In genomic region chr13:113667771-113668490, GRCh38 we compare ENCODE assay signal across 1 cellular context.
TF ChIP-seq lines count a peak whose summit lies in the region.

No MANE protein-coding gene starts in this region.

TF ChIP-seq in WTC11, 78 proteins besides CTCF, POLR2A, EP300 and RAD21 (continued from another document):
- TF ChIP-seq AR (CRISPR knock-in tag; IDR thresholded peaks at IDR 0.05): no peak
- TF ChIP-seq HMGA2 (CRISPR knock-in tag; IDR thresholded peaks at IDR 0.05): no peak
- no peak for TF ChIP-seq SP1 (CRISPR knock-in tag; conservative IDR thresholded peaks at IDR 0.05)
- TF ChIP-seq ZNF121 (CRISPR knock-in tag; IDR thresholded peaks at IDR 0.05): no peak
- no peak for TF ChIP-seq ZNF138 (CRISPR knock-in tag; conservative IDR thresholded peaks at IDR 0.05)
- TF ChIP-seq ATF2 (CRISPR knock-in tag; IDR thresholded peaks at IDR 0.05; ENCODE audit: borderline replicate concordance, low read depth): no peak
- TF ChIP-seq RELA (CRISPR knock-in tag; IDR thresholded peaks at IDR 0.05; ENCODE audit: borderline replicate concordance): no peak
- no peak for TF ChIP-seq NFE2L1 (CRISPR knock-in tag; IDR thresholded peaks at IDR 0.05)
- TF ChIP-seq ATF6 (CRISPR knock-in tag; IDR thresholded peaks at IDR 0.05): no peak
- no peak for TF ChIP-seq IRF2 (CRISPR knock-in tag; IDR thresholded peaks at IDR 0.05; ENCODE audit: borderline replicate concordance, low read depth)
- no peak for TF ChIP-seq E2F4 (CRISPR knock-in tag; IDR thresholded peaks at IDR 0.05; ENCODE audit: borderline replicate concordance, low read depth)
- TF ChIP-seq FOXJ3 (CRISPR knock-in tag; IDR thresholded peaks at IDR 0.05; ENCODE audit: borderline replicate concordance): no peak
- no peak for TF ChIP-seq KAT7 (CRISPR knock-in tag; IDR thresholded peaks at IDR 0.05; ENCODE audit: borderline replicate concordance)
- TF ChIP-seq, protein P1, sequence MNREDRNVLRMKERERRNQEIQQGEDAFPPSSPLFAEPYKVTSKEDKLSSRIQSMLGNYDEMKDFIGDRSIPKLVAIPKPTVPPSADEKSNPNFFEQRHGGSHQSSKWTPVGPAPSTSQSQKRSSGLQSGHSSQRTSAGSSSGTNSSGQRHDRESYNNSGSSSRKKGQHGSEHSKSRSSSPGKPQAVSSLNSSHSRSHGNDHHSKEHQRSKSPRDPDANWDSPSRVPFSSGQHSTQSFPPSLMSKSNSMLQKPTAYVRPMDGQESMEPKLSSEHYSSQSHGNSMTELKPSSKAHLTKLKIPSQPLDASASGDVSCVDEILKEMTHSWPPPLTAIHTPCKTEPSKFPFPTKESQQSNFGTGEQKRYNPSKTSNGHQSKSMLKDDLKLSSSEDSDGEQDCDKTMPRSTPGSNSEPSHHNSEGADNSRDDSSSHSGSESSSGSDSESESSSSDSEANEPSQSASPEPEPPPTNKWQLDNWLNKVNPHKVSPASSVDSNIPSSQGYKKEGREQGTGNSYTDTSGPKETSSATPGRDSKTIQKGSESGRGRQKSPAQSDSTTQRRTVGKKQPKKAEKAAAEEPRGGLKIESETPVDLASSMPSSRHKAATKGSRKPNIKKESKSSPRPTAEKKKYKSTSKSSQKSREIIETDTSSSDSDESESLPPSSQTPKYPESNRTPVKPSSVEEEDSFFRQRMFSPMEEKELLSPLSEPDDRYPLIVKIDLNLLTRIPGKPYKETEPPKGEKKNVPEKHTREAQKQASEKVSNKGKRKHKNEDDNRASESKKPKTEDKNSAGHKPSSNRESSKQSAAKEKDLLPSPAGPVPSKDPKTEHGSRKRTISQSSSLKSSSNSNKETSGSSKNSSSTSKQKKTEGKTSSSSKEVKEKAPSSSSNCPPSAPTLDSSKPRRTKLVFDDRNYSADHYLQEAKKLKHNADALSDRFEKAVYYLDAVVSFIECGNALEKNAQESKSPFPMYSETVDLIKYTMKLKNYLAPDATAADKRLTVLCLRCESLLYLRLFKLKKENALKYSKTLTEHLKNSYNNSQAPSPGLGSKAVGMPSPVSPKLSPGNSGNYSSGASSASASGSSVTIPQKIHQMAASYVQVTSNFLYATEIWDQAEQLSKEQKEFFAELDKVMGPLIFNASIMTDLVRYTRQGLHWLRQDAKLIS (CRISPR knock-in tag; IDR thresholded peaks at IDR 0.05; ENCODE audit: borderline replicate concordance): no peak
